20 cellular contexts compared by ENCODE assay signal in genomic region chr16:3536271-3536671, GRCh38. TPM values are rescaled to one million over a fixed set of nuclear protein-coding genes. Genes with fewer than 3 reads are reported as not detected.
DNase-seq lines count a peak whose midpoint lies in the region; ATAC-seq, FAIRE-seq and TF ChIP-seq lines count a peak whose summit lies in the region.
"Had no signal": no experiment of that assay in that cellular context is flagged by ENCODE, and none has a peak within 500 bp of the region (broad histone marks: within the 10 kb centered on the region; RNA-seq: fewer than 3 reads in every experiment).

No MANE protein-coding gene starts in this region.

- CTCF ChIA-PET in AG04450 (lab: Charles Lee), result interaction anchor here (0.7 to 0.8 kb wide), 2 partner anchors 153 to 154 kb away, joined by 3 read pairs; no protein-coding TSS in a partner anchor
- CTCF ChIA-PET in naive thymus-derived CD4-positive, alpha-beta T cell (lab: Charles Lee), result interaction anchor here (0.5 to 0.6 kb wide), 2 partner anchors 175 to 588 kb away, joined by 3 to 13 read pairs; no protein-coding TSS in a partner anchor

- ATAC-seq in naive thymus-derived CD4-positive, alpha-beta T cell, result no peak
- no peak for ATAC-seq in HG02885 (IDR thresholded peaks at IDR 0.05; ENCODE audit: poor library complexity, unreplicated experiment)

- peak; percentile 42 for FAIRE-seq in GM19239 (lab: Jason Lieb, UNC)

- peak overlapping the region; percentile 89 for H3K27ac Mint-ChIP-seq in chondrocyte (ENCODE audit: unreplicated experiment)
- H3K27ac Mint-ChIP-seq in naive thymus-derived CD4-positive, alpha-beta T cell, result peak overlapping the region in 7 of 9 donors; percentile 21 to 89 (median 68)

- peaks cover 23% of the 10 kb centered on the region for H3K36me3 Mint-ChIP-seq in chondrocyte (ENCODE audit: low read depth)
- peaks cover 5 to 49% (median 38%) of the 10 kb centered on the region in 5 donors for H3K36me3 Mint-ChIP-seq in naive thymus-derived CD4-positive, alpha-beta T cell

- no peaks in the 10 kb centered on the region for H3K27me3 ChIP-seq in AG04450 (ENCODE audit: control insufficient read depth, insufficient read depth, low read length)
- no peaks in the 10 kb centered on the region for H3K27me3 ChIP-seq in naive thymus-derived CD4-positive, alpha-beta T cell (ENCODE audit: control insufficient read depth in 2 of 2, insufficient read depth in 2 of 2, low read length in 2 of 2)
- H3K27me3 ChIP-seq in effector memory CD4-positive, alpha-beta T cell (replicated peaks; ENCODE audit: control insufficient read depth, insufficient read depth, low read length, poor library complexity, severe bottlenecking), result no peaks in the 10 kb centered on the region
- H3K27me3 ChIP-seq: BLaER1 treated with 17β-estradiol and CSF1 and Interleukin-3, amounts not matched to agents 10 nM and 100 nM; Peyer's patch had no signal

- no peaks in the 10 kb centered on the region for H3K27me3 Mint-ChIP-seq in chondrocyte (ENCODE audit: low read depth)
- H3K27me3 Mint-ChIP-seq in naive thymus-derived CD4-positive, alpha-beta T cell, result no peaks in the 10 kb centered on the region

- H3K27ac ChIP-seq in AG04450 (ENCODE audit: low read depth, low read length), result peak overlapping the region; percentile 99
- no peak overlapping the region for H3K27ac ChIP-seq in naive thymus-derived CD4-positive, alpha-beta T cell (ENCODE audit: low read depth, low read length)
- no peak overlapping the region for H3K27ac ChIP-seq in effector memory CD4-positive, alpha-beta T cell (ENCODE audit: insufficient read depth, low read length, poor library complexity, severe bottlenecking)
- H3K27ac ChIP-seq: BLaER1 treated with 17β-estradiol and CSF1 and Interleukin-3, amounts not matched to agents 10 nM and 100 nM; Peyer's patch; psoas muscle had no signal

- POLR2A ChIA-PET in AG04450 (lab: Yijun Ruan, JAX), result interaction anchor here (0.7 to 0.8 kb wide), 2 partner anchors 22 to 109 kb away, joined by 5 read pairs; no protein-coding TSS in a partner anchor
- POLR2A ChIA-PET in naive thymus-derived CD4-positive, alpha-beta T cell (lab: Charles Lee), result interaction anchor here (0.8 kb wide), 1 partner anchor 485 kb away, joined by 3 read pairs; no protein-coding TSS in a partner anchor

- H3K4me1 Mint-ChIP-seq in chondrocyte (ENCODE audit: low read depth), result peaks cover 29% of the 10 kb centered on the region
- peaks cover 4 to 19% (median 11%) of the 10 kb centered on the region in 7 donors for H3K4me1 Mint-ChIP-seq in naive thymus-derived CD4-positive, alpha-beta T cell

- peak; percentile 86 for DNase-seq in AG04450 (ENCODE audit: low read depth, low spot score)
- DNase-seq in GM19239 (ENCODE audit: insufficient read length, low spot score), result no peak
- DNase-seq in chondrocyte (ENCODE audit: low spot score), result no peak
- no peak for DNase-seq in naive thymus-derived CD4-positive, alpha-beta T cell
- no peak for DNase-seq in effector memory CD4-positive, alpha-beta T cell
- no peak for DNase-seq in NCI-H2081 (lab: John Stamatoyannopoulos, UW)
- DNase-seq in kidney tubule cell (ENCODE audit: low spot score), result no peak
- DNase-seq: activated CD4-positive, CD25-positive, alpha-beta regulatory T cell treated with anti-CD3 and anti-CD28 coated beads, Interleukin-2, amount 50 U/mL, for 72 hours; activated T-cell treated with anti-CD3 and anti-CD28 coated beads, Interleukin-2, amount 50 U/mL, for 1 hour; KBM-7; NCI-H1436 treated with DMSO at 0.1 percent for 48 hours; NCI-H524; Peyer's patch; psoas muscle; stimulated activated CD4-positive, alpha-beta T cell treated with anti-CD3 and anti-CD28 coated beads, Interleukin-2, amount 100 ng/mL, for 48 hours had no signal

- no peaks in the 10 kb centered on the region for H3K4me1 ChIP-seq in naive thymus-derived CD4-positive, alpha-beta T cell (ENCODE audit: control insufficient read depth in 2 of 2, insufficient read depth in 2 of 2, low read length in 2 of 2)
- H3K4me1 ChIP-seq in effector memory CD4-positive, alpha-beta T cell (ENCODE audit: control insufficient read depth, insufficient read depth, low read length, poor library complexity, severe bottlenecking), result no peaks in the 10 kb centered on the region
- H3K4me1 ChIP-seq: BLaER1 treated with 17β-estradiol and CSF1 and Interleukin-3, amounts not matched to agents 10 nM and 100 nM; Peyer's patch had no signal

- H3K9me3 Mint-ChIP-seq in chondrocyte (ENCODE audit: low read depth), result no peaks in the 10 kb centered on the region
- no peaks in the 10 kb centered on the region for H3K9me3 Mint-ChIP-seq in naive thymus-derived CD4-positive, alpha-beta T cell

- H3K4me3 ChIP-seq in AG04450 (ENCODE audit: low read depth, low read length), result no peak overlapping the region
- H3K4me3 ChIP-seq in naive thymus-derived CD4-positive, alpha-beta T cell (ENCODE audit: low read length), result no peak overlapping the region
- no peak overlapping the region for H3K4me3 ChIP-seq in effector memory CD4-positive, alpha-beta T cell (ENCODE audit: insufficient read depth, low read depth, low read length, poor library complexity, severe bottlenecking)
- H3K4me3 ChIP-seq: BLaER1 treated with 17β-estradiol and CSF1 and Interleukin-3, amounts not matched to agents 10 nM and 100 nM; Peyer's patch; psoas muscle had no signal

- intact Hi-C loops in naive thymus-derived CD4-positive, alpha-beta T cell (cut with micrococcal nuclease), result loop anchor here in 1 of 2 donors (5.0 kb wide), 1 partner anchor 41 kb away; the partner anchor contains the start of gene NLRC3

- H3K4me3 Mint-ChIP-seq in chondrocyte (ENCODE audit: unreplicated experiment), result peak overlapping the region; percentile 48
- no peak overlapping the region for H3K4me3 Mint-ChIP-seq in naive thymus-derived CD4-positive, alpha-beta T cell

- H3K9me3 ChIP-seq in AG04450 (ENCODE audit: control insufficient read depth, insufficient read depth, low read length), result no peaks in the 10 kb centered on the region
- no peaks in the 10 kb centered on the region for H3K9me3 ChIP-seq in naive thymus-derived CD4-positive, alpha-beta T cell (ENCODE audit: control insufficient read depth in 2 of 3, low read length in 3 of 3)
- H3K9me3 ChIP-seq in effector memory CD4-positive, alpha-beta T cell (ENCODE audit: control insufficient read depth, low read length), result no peaks in the 10 kb centered on the region
- H3K9me3 ChIP-seq: BLaER1 treated with 17β-estradiol and CSF1 and Interleukin-3, amounts not matched to agents 10 nM and 100 nM; Peyer's patch; psoas muscle had no signal

- H3K36me3 ChIP-seq in naive thymus-derived CD4-positive, alpha-beta T cell (ENCODE audit: control insufficient read depth in 2 of 3, insufficient read depth in 3 of 3, low read length in 3 of 3), result peaks cover 0 to 72% (median 26%) of the 10 kb centered on the region in 3 experiments
- H3K36me3 ChIP-seq in effector memory CD4-positive, alpha-beta T cell (ENCODE audit: control insufficient read depth, insufficient read depth, low read length), result peaks cover 39% of the 10 kb centered on the region

- TF ChIP-seq CTCF in AG04450 (IDR thresholded peaks at IDR 0.05; ENCODE audit: low read depth, low read length) (no peak), chondrocyte (IDR thresholded peaks at IDR 0.05) (no peak)

RNA-seq across cellular contexts. Expression of gene CLUAP1, which starts 35.5 kb away (rescaled TPM):
- polyA plus RNA-seq in AG04450 (2011; rRNA removed), result 28.9 and 38.6 TPM in 2 replicates
- 28.3 and 29.8 TPM in 2 replicates for polyA minus RNA-seq in AG04450 (2011; rRNA and poly(A)+ RNA removed)
- 19.3 to 21.8 TPM (median 20.6 TPM) in 3 replicates for total RNA-seq in chondrocyte
- 10 to 100 TPM; 16.9 to 33.2 (median 28.0) TPM for total RNA-seq in naive thymus-derived CD4-positive, alpha-beta T cell
- 10 to 100 TPM; 31.5 to 44.2 TPM for polyA plus RNA-seq in naive thymus-derived CD4-positive, alpha-beta T cell

RNA-seq across cellular contexts. Expression of gene NLRC3, which starts 40.9 kb away (rescaled TPM):
- polyA plus RNA-seq in AG04450 (2011; rRNA removed), result not detected in 2 replicates
- polyA minus RNA-seq in AG04450 (2011; rRNA and poly(A)+ RNA removed), result not detected in 2 replicates
- total RNA-seq in chondrocyte, result 0.05 to 0.24 TPM (median 0.12 TPM) in 3 replicates
- 10 to 100 TPM; 64.1 to 91.3 (median 87.3) TPM for total RNA-seq in naive thymus-derived CD4-positive, alpha-beta T cell
- 10 to 100 TPM; 22.2 to 40.1 TPM for polyA plus RNA-seq in naive thymus-derived CD4-positive, alpha-beta T cell

RNA-seq across cellular contexts. Expression of gene C16orf90, which starts 41.0 kb away (rescaled TPM):
- polyA plus RNA-seq in AG04450 (2011; rRNA removed), result not detected in 2 replicates
- polyA minus RNA-seq in AG04450 (2011; rRNA and poly(A)+ RNA removed), result not detected in 2 replicates
- total RNA-seq in chondrocyte, result not detected in 3 replicates
- total RNA-seq in naive thymus-derived CD4-positive, alpha-beta T cell, result not detected
- polyA plus RNA-seq in naive thymus-derived CD4-positive, alpha-beta T cell, result not detected
- total RNA-seq: Daoy; mononuclear cell; Peyer's patch; psoas muscle; T-helper 1 cell treated with Interleukin-12 subunit alpha and Interleukin-12 subunit beta and Interleukin-4 antibody, amounts not matched to agents 30 ng/mL and 1 ng/mL, for 36 hours had no signal
- polyA plus RNA-seq: psoas muscle had no signal

Comparison
In these comparisons a context has a peak if more than half of its experiments do, and no peak if none do; other contexts are left out.
1. RNA of gene NLRC3, which starts 40.9 kb away (total RNA-seq): 64.1 to 91.3 TPM in naive thymus-derived CD4-positive, alpha-beta T cell; 0.05 to 0.24 TPM in chondrocyte; every median in the first group is over 10 times any median in the second.